1 cellular context compared by ENCODE assay signal in the genomic region with DNA sequence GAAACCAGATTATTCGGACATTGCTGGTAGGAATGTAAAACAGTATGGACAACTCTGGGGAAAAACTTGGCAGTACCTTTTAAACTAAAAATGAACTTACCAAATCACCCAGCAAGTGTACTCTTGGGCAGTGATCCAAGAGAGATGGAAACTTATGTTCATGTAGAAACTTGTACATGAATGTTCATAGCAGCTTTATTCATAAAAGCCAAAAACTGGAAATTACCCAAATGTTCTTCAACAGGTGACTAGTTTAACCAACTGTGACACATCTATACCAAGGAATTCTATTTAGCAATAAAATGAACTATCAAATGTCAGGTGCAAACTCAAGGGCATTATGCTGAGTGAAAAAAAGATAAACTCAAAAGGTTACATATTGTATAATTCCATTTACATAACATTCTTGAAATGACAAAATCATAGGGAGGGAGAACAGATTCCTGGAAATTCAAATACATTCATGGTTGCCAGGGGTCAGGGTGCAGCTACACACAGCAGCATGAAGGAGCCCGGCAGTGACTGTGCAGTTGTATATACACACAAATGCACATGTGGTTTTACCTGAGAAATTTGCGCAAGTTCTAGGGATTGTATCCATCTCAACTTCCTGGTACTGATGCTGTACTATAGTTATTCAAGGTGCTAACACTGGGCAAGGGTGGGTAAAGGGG.
TF ChIP-seq lines count a peak whose summit lies in the region.

No MANE protein-coding gene starts in this region.

TF ChIP-seq in SK-N-SH, 30 proteins besides CTCF, POLR2A, EP300 and RAD21:
- TF ChIP-seq TEAD4 (IDR thresholded peaks at IDR 0.05; ENCODE audit: borderline replicate concordance, insufficient read depth) (no peak), RFX5 (IDR thresholded peaks at IDR 0.05; ENCODE audit: low read length) (no peak), POLR2AphosphoS5 (IDR thresholded peaks at IDR 0.05; ENCODE audit: low read depth, low read length) (no peak), FOSL2 (IDR thresholded peaks at IDR 0.05; ENCODE audit: borderline replicate concordance, low read depth) (no peak), GATA2 (CRISPR knock-in tag; IDR thresholded peaks at IDR 0.05) (no peak), CHD2 (IDR thresholded peaks at IDR 0.05; ENCODE audit: low read length, partially characterized antibody) (no peak), SIN3A (IDR thresholded peaks at IDR 0.05; ENCODE audit: borderline replicate concordance, low read depth, low read length) (no peak), MAX (IDR thresholded peaks at IDR 0.05; ENCODE audit: low read depth) (no peak), EZH2phosphoT487 (IDR thresholded peaks at IDR 0.05; ENCODE audit: borderline replicate concordance, low read depth) (no peak)
- TF ChIP-seq, protein P1, sequence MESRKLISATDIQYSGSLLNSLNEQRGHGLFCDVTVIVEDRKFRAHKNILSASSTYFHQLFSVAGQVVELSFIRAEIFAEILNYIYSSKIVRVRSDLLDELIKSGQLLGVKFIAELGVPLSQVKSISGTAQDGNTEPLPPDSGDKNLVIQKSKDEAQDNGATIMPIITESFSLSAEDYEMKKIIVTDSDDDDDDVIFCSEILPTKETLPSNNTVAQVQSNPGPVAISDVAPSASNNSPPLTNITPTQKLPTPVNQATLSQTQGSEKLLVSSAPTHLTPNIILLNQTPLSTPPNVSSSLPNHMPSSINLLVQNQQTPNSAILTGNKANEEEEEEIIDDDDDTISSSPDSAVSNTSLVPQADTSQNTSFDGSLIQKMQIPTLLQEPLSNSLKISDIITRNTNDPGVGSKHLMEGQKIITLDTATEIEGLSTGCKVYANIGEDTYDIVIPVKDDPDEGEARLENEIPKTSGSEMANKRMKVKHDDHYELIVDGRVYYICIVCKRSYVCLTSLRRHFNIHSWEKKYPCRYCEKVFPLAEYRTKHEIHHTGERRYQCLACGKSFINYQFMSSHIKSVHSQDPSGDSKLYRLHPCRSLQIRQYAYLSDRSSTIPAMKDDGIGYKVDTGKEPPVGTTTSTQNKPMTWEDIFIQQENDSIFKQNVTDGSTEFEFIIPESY (IDR thresholded peaks at IDR 0.05; ENCODE audit: borderline replicate concordance, low read depth), result no peak
